ENCODE assay signal across 8 cellular contexts in genomic region chr20:36214684-36215256, GRCh38. TPM values are rescaled to one million over a fixed set of nuclear protein-coding genes. Genes with fewer than 3 reads are reported as not detected.
DNase-seq lines count a peak whose midpoint lies in the region; TF ChIP-seq lines count a peak whose summit lies in the region.

No MANE protein-coding gene starts in this region.

- in situ Hi-C loops in KBM-7 (cut with MboI; ENCODE audit: low pct_unique_long_range_greater_than_20kb, low sequenced_read_pairs), result loop anchor here (25.0 kb wide), 1 partner anchor 223 kb away; no protein-coding TSS in a partner anchor

- H3K4me1 ChIP-seq in adipocyte (ENCODE audit: control insufficient read depth, insufficient read depth, low read length) (no peaks in the 10 kb centered on the region), liver (ENCODE audit: control insufficient read depth in 4 of 4, insufficient read depth in 4 of 4, low read length in 3 of 4) (no peaks in the 10 kb centered on the region)

- H3K9ac ChIP-seq in adipocyte (ENCODE audit: low read length), result no peak overlapping the region
- H3K9ac ChIP-seq in liver (ENCODE audit: low read depth in 1 of 2, low read length in 2 of 2), result no peak overlapping the region

- H3K27me3 ChIP-seq in adipocyte (replicated peaks; ENCODE audit: control insufficient read depth, insufficient read depth, low read length), result no peaks in the 10 kb centered on the region
- H3K27me3 ChIP-seq in liver (ENCODE audit: control insufficient read depth in 4 of 4, insufficient read depth in 4 of 4, low read length in 3 of 4), result no peaks in the 10 kb centered on the region

- TF ChIP-seq RAD21 in liver (IDR thresholded peaks at IDR 0.05), result peak; percentile 65 to 77

- H3K36me3 ChIP-seq in adipocyte (ENCODE audit: control insufficient read depth, insufficient read depth, low read length, severe bottlenecking) (peaks cover 25% of the 10 kb centered on the region), liver (ENCODE audit: control insufficient read depth in 4 of 4, insufficient read depth in 3 of 4, low read depth in 1 of 4, low read length in 3 of 4) (no peaks in the 10 kb centered on the region)

- no peak overlapping the region for H3K27ac ChIP-seq in liver (ENCODE audit: low read depth in 1 of 2, low read length in 2 of 2)

- peak; percentile 56 for TF ChIP-seq CTCF in liver (IDR thresholded peaks at IDR 0.05; ENCODE audit: low read depth, low read length, missing input control)

- no peak overlapping the region for H3K4me3 ChIP-seq in adipocyte (ENCODE audit: low read length)
- H3K4me3 ChIP-seq in liver (ENCODE audit: low read depth in 1 of 3, low read length in 3 of 3), result no peak overlapping the region

- peak; percentile 21 to 37 for DNase-seq in SHP77 (lab: John Stamatoyannopoulos, UW)
- no peak for DNase-seq in SHP77 treated with DMSO at 0.1 percent for 48 hours (lab: John Stamatoyannopoulos, UW)
- DNase-seq in KBM-7, result peak; percentile 19
- peak; percentile 55 for DNase-seq in adipocyte (ENCODE audit: low read depth)
- no peak for DNase-seq in activated effector memory CD4-positive, alpha-beta T cell treated with anti-CD3 and anti-CD28 coated beads, Interleukin-2, amount 50 U/mL, for 16 hours
- DNase-seq in NK-92 (lab: John Stamatoyannopoulos, UW; ENCODE audit: unreplicated experiment), result no peak
- no peak for DNase-seq in effector CD8-positive, alpha-beta T cell (lab: John Stamatoyannopoulos, UW)

- 52% methylated on average over 5 of the region's 5 CpGs for WGBS in liver

- H3K9me3 ChIP-seq in adipocyte (ENCODE audit: control insufficient read depth, low read length), result no peaks in the 10 kb centered on the region
- H3K9me3 ChIP-seq in liver (ENCODE audit: control insufficient read depth in 4 of 4, low read length in 3 of 4), result no peaks in the 10 kb centered on the region

TF ChIP-seq in liver, 16 proteins besides CTCF, POLR2A, EP300 and RAD21:
- TF ChIP-seq GABPA (IDR thresholded peaks at IDR 0.05 in 1 of 2, conservative IDR thresholded peaks at IDR 0.05 in 1 of 2), result no peak
- no peak for TF ChIP-seq TAF1 (conservative IDR thresholded peaks at IDR 0.05)
- TF ChIP-seq NR2F2 (IDR thresholded peaks at IDR 0.05), result no peak
- no peak for TF ChIP-seq ZBTB33 (IDR thresholded peaks at IDR 0.05)
- no peak for TF ChIP-seq SP1 (IDR thresholded peaks at IDR 0.05)
TF ChIP-seq in liver: peak in this region for 0.

RNA-seq across cellular contexts. Expression of gene AAR2, which starts 21.5 kb away (rescaled TPM):
- 10 to 100 TPM; 14.1 to 17.9 TPM for total RNA-seq in liver
- polyA plus RNA-seq in liver, result 10 to 100 TPM; 16.9 to 17.8 TPM

Comparison
In these comparisons a context has a peak if more than half of its experiments do, and no peak if none do; other contexts are left out.
1. DNase-seq: peak in SHP77 (2 of 2), KBM-7 (single experiment) and adipocyte (single experiment); none in SHP77 treated with DMSO at 0.1 percent for 48 hours (single experiment), activated effector memory CD4-positive, alpha-beta T cell treated with anti-CD3 and anti-CD28 coated beads, Interleukin-2, amount 50 U/mL, for 16 hours (single experiment), NK-92 (single experiment) and effector CD8-positive, alpha-beta T cell (single experiment).